In genomic region chr2:100240386-100240785, GRCh38 we compare ENCODE assay signal across 21 cellular contexts.
"Had no signal": no experiment of that assay in that cellular context is flagged by ENCODE, and none has a peak within 500 bp of the region (broad histone marks: within the 10 kb centered on the region; RNA-seq: fewer than 3 reads in every experiment).

No MANE protein-coding gene starts in this region.

- H3K9me3 ChIP-seq: colonic mucosa, left ventricle myocardium inferior, lower lobe of right lung, neutrophil, right atrium auricular region, suprapubic skin, thyroid gland, upper lobe of left lung, uterus had no signal

- H3K4me3 Mint-ChIP-seq: endodermal cell; memory B cell; natural killer cell treated with Interleukin-12 subunit alpha and Interleukin-12 subunit beta and Interleukin-15 and Interleukin-18, amount 100 ng/mL, for 72 hours had no signal

- H3K36me3 ChIP-seq: colonic mucosa, left ventricle myocardium inferior, lower lobe of right lung, neutrophil, right atrium auricular region, suprapubic skin, thyroid gland, upper lobe of left lung, uterus had no signal

- H3K4me1 ChIP-seq: colonic mucosa, foreskin keratinocyte, thyroid gland, uterus had no signal

- H3K4me2 ChIP-seq: hepatocyte had no signal

- H2AFZ ChIP-seq: hepatocyte had no signal

- H3K27ac ChIP-seq: colonic mucosa, foreskin keratinocyte, hepatocyte, left ventricle myocardium inferior, lower lobe of right lung, neutrophil, right atrium auricular region, suprapubic skin, thyroid gland, upper lobe of left lung, uterus had no signal

- H3K9me3 Mint-ChIP-seq: endodermal cell; memory B cell; natural killer cell treated with Interleukin-12 subunit alpha and Interleukin-12 subunit beta and Interleukin-15 and Interleukin-18, amount 100 ng/mL, for 72 hours had no signal

- DNase-seq: colonic mucosa; effector CD4-positive, alpha-beta T cell; endodermal cell; erythroblast; foreskin keratinocyte; left ventricle myocardium inferior; lower lobe of right lung; midbrain; posterior cingulate gyrus; small intestine; stimulated activated CD4-positive, alpha-beta T cell treated with anti-CD3 and anti-CD28 coated beads, Interleukin-2, amount 100 ng/mL, for 48 hours; stimulated activated naive CD8-positive, alpha-beta T cell treated with anti-CD3 and anti-CD28 coated beads, Interleukin-15, Interleukin-2, amounts not matched to agents 100 U/mL and 50 U/mL, for 24 hours; thyroid gland; uterus had no signal

- H3K27ac Mint-ChIP-seq: endodermal cell; memory B cell; natural killer cell treated with Interleukin-12 subunit alpha and Interleukin-12 subunit beta and Interleukin-15 and Interleukin-18, amount 100 ng/mL, for 72 hours had no signal

- H3K36me3 Mint-ChIP-seq: memory B cell; natural killer cell treated with Interleukin-12 subunit alpha and Interleukin-12 subunit beta and Interleukin-15 and Interleukin-18, amount 100 ng/mL, for 72 hours had no signal

- ATAC-seq: foreskin keratinocyte; lower lobe of right lung; natural killer cell treated with Interleukin-12 subunit alpha and Interleukin-12 subunit beta and Interleukin-15 and Interleukin-18, amount 100 ng/mL, for 72 hours; stimulated activated naive CD8-positive, alpha-beta T cell treated with anti-CD3 and anti-CD28 coated beads, Interleukin-15, Interleukin-2, amounts not matched to agents 100 U/mL and 50 U/mL, for 24 hours had no signal

- H3K4me3 ChIP-seq: colonic mucosa, hepatocyte, left ventricle myocardium inferior, lower lobe of right lung, right atrium auricular region, suprapubic skin, thyroid gland, upper lobe of left lung, uterus had no signal

- H3K27me3 ChIP-seq: colonic mucosa, foreskin keratinocyte, hepatocyte, neutrophil, right atrium auricular region, suprapubic skin, thyroid gland, upper lobe of left lung, uterus had no signal
